In genomic region chr12:70559390-70559789, GRCh38 we compare ENCODE assay signal across 29 cellular contexts.
"Had no signal": no experiment of that assay in that cellular context is flagged by ENCODE, and none has a peak within 500 bp of the region (broad histone marks: within the 10 kb centered on the region; RNA-seq: fewer than 3 reads in every experiment).

No MANE protein-coding gene starts in this region.

- FAIRE-seq: kidney had no signal

- H3K36me3 Mint-ChIP-seq: mesothelial cell of epicardium; naive B cell; natural killer cell treated with Interleukin-12 subunit alpha and Interleukin-12 subunit beta and Interleukin-15 and Interleukin-18, amount 100 ng/mL, for 72 hours; stimulated activated effector memory CD8-positive, alpha-beta T cell treated with anti-CD3 and anti-CD28 coated beads, Interleukin-12 subunit alpha, Interleukin-12 subunit beta, amount 100 ng/mL, for 72 hours had no signal

- H3K36me3 ChIP-seq: gastroesophageal sphincter, left lung, neutrophil, sigmoid colon, stomach, transverse colon, upper lobe of right lung, uterus had no signal

- H3K9me3 Mint-ChIP-seq: mesothelial cell of epicardium; naive B cell; natural killer cell treated with Interleukin-12 subunit alpha and Interleukin-12 subunit beta and Interleukin-15 and Interleukin-18, amount 100 ng/mL, for 72 hours; neural crest cell; stimulated activated effector memory CD8-positive, alpha-beta T cell treated with anti-CD3 and anti-CD28 coated beads, Interleukin-12 subunit alpha, Interleukin-12 subunit beta, amount 100 ng/mL, for 72 hours had no signal

- H3K4me1 ChIP-seq: esophagus muscularis mucosa, gastroesophageal sphincter, left lung, parathyroid adenoma, sigmoid colon, stomach, transverse colon, upper lobe of right lung, uterus had no signal

- DNase-seq: dermis blood vessel endothelial cell; foreskin keratinocyte; heart left ventricle; kidney; left cardiac atrium; left lung; mesenchymal stem cell; mucosa of descending colon; naive B cell; sigmoid colon; stimulated activated CD4-positive, alpha-beta T cell treated with anti-CD3 and anti-CD28 coated beads, Interleukin-2, amount 100 ng/mL, for 24 hours; stimulated activated CD4-positive, alpha-beta T cell treated with anti-CD3 and anti-CD28 coated beads, Interleukin-4, amount 100 ng/mL, for 24 hours; stimulated activated naive CD4-positive, alpha-beta T cell treated with Interleukin-2 at 50 U/mL for 16 hours; stomach; transverse colon; upper lobe of right lung; uterus had no signal

- ATAC-seq: foreskin keratinocyte; gastroesophageal sphincter; heart left ventricle; left cardiac atrium; left lung; mucosa of descending colon; natural killer cell treated with Interleukin-12 subunit alpha and Interleukin-12 subunit beta and Interleukin-15 and Interleukin-18, amount 100 ng/mL, for 72 hours; stimulated activated effector memory CD8-positive, alpha-beta T cell treated with anti-CD3 and anti-CD28 coated beads, Interleukin-12 subunit alpha, Interleukin-12 subunit beta, amount 100 ng/mL, for 72 hours; upper lobe of right lung had no signal

- H3K27ac Mint-ChIP-seq: mesothelial cell of epicardium; naive B cell; natural killer cell treated with Interleukin-12 subunit alpha and Interleukin-12 subunit beta and Interleukin-15 and Interleukin-18, amount 100 ng/mL, for 72 hours; progenitor cell of endocrine pancreas; stimulated activated effector memory CD8-positive, alpha-beta T cell treated with anti-CD3 and anti-CD28 coated beads, Interleukin-12 subunit alpha, Interleukin-12 subunit beta, amount 100 ng/mL, for 72 hours had no signal

- H3K27ac ChIP-seq: coronary artery, esophagus muscularis mucosa, foreskin keratinocyte, gastroesophageal sphincter, heart left ventricle, hepatocyte, left lung, neutrophil, parathyroid adenoma, right atrium auricular region, sigmoid colon, stomach, transverse colon, upper lobe of right lung, uterus had no signal

- H3K9me3 ChIP-seq: esophagus muscularis mucosa, gastroesophageal sphincter, heart left ventricle, left lung, mucosa of descending colon, neutrophil, right atrium auricular region, sigmoid colon, stomach, transverse colon, upper lobe of right lung, uterus had no signal

- H3K4me2 ChIP-seq: hepatocyte had no signal

- H3K4me3 Mint-ChIP-seq: mesothelial cell of epicardium; naive B cell; natural killer cell treated with Interleukin-12 subunit alpha and Interleukin-12 subunit beta and Interleukin-15 and Interleukin-18, amount 100 ng/mL, for 72 hours; neural crest cell; stimulated activated effector memory CD8-positive, alpha-beta T cell treated with anti-CD3 and anti-CD28 coated beads, Interleukin-12 subunit alpha, Interleukin-12 subunit beta, amount 100 ng/mL, for 72 hours had no signal

- H3K9ac ChIP-seq: parathyroid adenoma had no signal

- H3K79me2 ChIP-seq: hepatocyte, parathyroid adenoma had no signal

- H3K27me3 ChIP-seq: foreskin keratinocyte, gastroesophageal sphincter, heart left ventricle, hepatocyte, left lung, right atrium auricular region, sigmoid colon, stomach, transverse colon, upper lobe of right lung, uterus had no signal

- H3K4me1 Mint-ChIP-seq: naive B cell; stimulated activated effector memory CD8-positive, alpha-beta T cell treated with anti-CD3 and anti-CD28 coated beads, Interleukin-12 subunit alpha, Interleukin-12 subunit beta, amount 100 ng/mL, for 72 hours had no signal

- H2AFZ ChIP-seq: hepatocyte, parathyroid adenoma had no signal

- H3K4me3 ChIP-seq: coronary artery, esophagus muscularis mucosa, gastroesophageal sphincter, heart left ventricle, hepatocyte, left lung, mucosa of descending colon, right atrium auricular region, sigmoid colon, stomach, transverse colon, upper lobe of right lung, uterus had no signal
